8 cellular contexts compared by ENCODE assay signal in the genomic region with DNA sequence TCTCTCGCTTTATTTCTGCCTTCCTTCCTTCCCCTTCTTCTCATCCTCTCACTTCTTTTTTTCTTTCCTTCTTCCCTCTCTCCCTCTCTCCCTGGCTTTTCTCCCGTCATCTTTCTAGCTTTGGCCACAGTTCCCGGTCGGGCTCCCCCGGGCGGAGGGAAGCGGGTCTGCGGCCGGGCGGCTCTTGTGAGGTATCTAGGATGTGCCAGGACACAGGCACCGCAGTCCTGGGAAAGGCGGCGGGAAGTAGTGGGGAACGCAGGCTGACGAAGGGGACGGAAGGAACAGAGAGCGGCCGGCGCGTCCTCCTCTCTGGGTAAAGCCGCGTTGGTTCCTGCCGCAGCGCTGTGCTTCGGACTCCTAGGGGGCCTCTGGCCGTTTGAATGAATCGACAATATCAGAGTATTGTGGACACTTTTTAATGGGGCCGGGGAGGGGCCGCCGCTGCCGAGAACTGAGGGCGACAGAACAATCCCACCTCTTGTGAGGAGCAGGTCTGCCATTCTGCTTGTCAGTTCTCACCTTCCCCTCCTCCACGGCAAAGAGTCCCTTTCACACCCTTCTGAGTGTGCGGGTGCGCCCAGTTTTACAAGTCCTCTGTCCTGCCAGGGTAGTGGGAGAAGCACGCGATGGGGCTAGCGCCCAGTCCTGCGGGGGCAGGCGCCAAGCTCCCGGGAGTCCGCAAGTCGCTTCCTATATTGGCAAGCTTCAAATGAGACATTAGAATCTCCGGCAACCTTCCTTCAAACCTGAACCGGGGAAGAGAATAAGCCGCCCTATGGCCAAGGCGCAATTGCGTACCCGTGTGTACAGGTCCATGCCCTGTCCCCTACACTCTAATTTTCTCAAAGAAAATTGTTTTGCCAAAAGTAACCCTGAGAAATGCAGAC. TPM values are rescaled to one million over a fixed set of nuclear protein-coding genes. Genes with fewer than 3 reads are reported as not detected.
DNase-seq lines count a peak whose midpoint lies in the region; ATAC-seq, FAIRE-seq and TF ChIP-seq lines count a peak whose summit lies in the region.

No MANE protein-coding gene starts in this region.

- DNase-seq in activated CD8-positive, alpha-beta memory T cell treated with anti-CD3 and anti-CD28 coated beads for 24 hours = peak; percentile 71
- DNase-seq in activated CD8-positive, alpha-beta memory T cell treated with anti-CD3 and anti-CD28 coated beads, Interleukin-2, amount 50 U/mL, for 4 hours = no peak
- DNase-seq in NCI-H2081 (lab: John Stamatoyannopoulos, UW) (peak; percentile 85), WTC11 (ENCODE audit: low spot score) (peak; percentile 90), fibroblast of the aortic adventitia (ENCODE audit: low read depth) (peak; percentile 34), pancreas (peak in 4 of 6 donors; percentile 53 to 83 (median 70)), C1 segment of cervical spinal cord (lab: John Stamatoyannopoulos, UW) (no peak)

- H3K36me3 ChIP-seq in pancreas = no peaks in the 10 kb centered on the region

- CTCF ChIA-PET in WTC11 (lab: Charles Lee) = interaction anchor here (0.8 to 2.4 kb wide), 11 partner anchors 10 to 400 kb away, joined by 3 to 11 read pairs (median 4); a partner anchor contains a TSS

- H3K4me1 ChIP-seq in pancreas = peaks cover 0 to 29% (median 19%) of the 10 kb centered on the region in 3 donors

- H3K4me1 Mint-ChIP-seq in WTC11 = peaks cover 96% of the 10 kb centered on the region

- peaks cover 6 to 78% (median 25%) of the 10 kb centered on the region in 4 donors for H3K27me3 ChIP-seq in pancreas

- peak overlapping the region; percentile 82 for H3K4me3 Mint-ChIP-seq in WTC11

- H3K4me3 ChIP-seq in fibroblast of the aortic adventitia (ENCODE audit: low read depth, low read length) (peak overlapping the region; percentile 51), pancreas (peak overlapping the region in 2 of 4 donors; percentile 9 to 34)

- no peak overlapping the region for H3K27ac Mint-ChIP-seq in WTC11

- no peak overlapping the region for H3K27ac ChIP-seq in pancreas

- no peaks in the 10 kb centered on the region for H3K9me3 ChIP-seq in pancreas

- 4% methylated on average over 49 of the region's 49 CpGs for WGBS in pancreas, 2 donors

- H3K27me3 Mint-ChIP-seq in WTC11 (ENCODE audit: low read depth) = peaks cover 100% of the 10 kb centered on the region

- no peak for FAIRE-seq in pancreas (lab: Jason Lieb, UNC)

- peak; percentile 49; the same call in 1 of the 2 replicates for TF ChIP-seq CTCF in WTC11 (IDR thresholded peaks at IDR 0.05)
- peak; percentile 67 for TF ChIP-seq CTCF in fibroblast of the aortic adventitia (IDR thresholded peaks at IDR 0.05; ENCODE audit: insufficient read depth, low read length)
- TF ChIP-seq CTCF in pancreas (IDR thresholded peaks at IDR 0.05) = peak in 3 of 4 donors; percentile 13 to 32 (median 28)

- no peaks in the 10 kb centered on the region for H3K9me3 Mint-ChIP-seq in WTC11

- no peaks in the 10 kb centered on the region; the same call in 1 of the 2 replicates for H3K36me3 Mint-ChIP-seq in WTC11

- intact Hi-C loops in pancreas (cut with DNase I) = no loop called here

- POLR2A ChIA-PET in WTC11 (lab: Charles Lee) = no interaction called here

- ATAC-seq in WTC11 = peak; percentile 42
- peak; percentile 46 to 67 (median 50) for ATAC-seq in pancreas
- ATAC-seq in GM18861 (IDR thresholded peaks at IDR 0.05; ENCODE audit: unreplicated experiment) = no peak

TF ChIP-seq in WTC11, 78 proteins besides CTCF, POLR2A, EP300 and RAD21:
- TF ChIP-seq, protein P1, sequence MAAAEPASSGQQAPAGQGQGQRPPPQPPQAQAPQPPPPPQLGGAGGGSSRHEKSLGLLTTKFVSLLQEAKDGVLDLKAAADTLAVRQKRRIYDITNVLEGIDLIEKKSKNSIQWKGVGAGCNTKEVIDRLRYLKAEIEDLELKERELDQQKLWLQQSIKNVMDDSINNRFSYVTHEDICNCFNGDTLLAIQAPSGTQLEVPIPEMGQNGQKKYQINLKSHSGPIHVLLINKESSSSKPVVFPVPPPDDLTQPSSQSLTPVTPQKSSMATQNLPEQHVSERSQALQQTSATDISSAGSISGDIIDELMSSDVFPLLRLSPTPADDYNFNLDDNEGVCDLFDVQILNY (CRISPR knock-in tag; IDR thresholded peaks at IDR 0.05) = no peak
- TF ChIP-seq GABPB1 (CRISPR knock-in tag; IDR thresholded peaks at IDR 0.05) (no peak), CREB1 (CRISPR knock-in tag; IDR thresholded peaks at IDR 0.05) (no peak), GRHL2 (CRISPR knock-in tag; IDR thresholded peaks at IDR 0.05; ENCODE audit: insufficient replicate concordance, severe bottlenecking) (no peak), ZBTB21 (CRISPR knock-in tag; IDR thresholded peaks at IDR 0.05; ENCODE audit: borderline replicate concordance) (no peak), MXD4 (CRISPR knock-in tag; IDR thresholded peaks at IDR 0.05; ENCODE audit: borderline replicate concordance) (no peak), MYBL2 (CRISPR knock-in tag; IDR thresholded peaks at IDR 0.05) (no peak), ZNF317 (CRISPR knock-in tag; IDR thresholded peaks at IDR 0.05; ENCODE audit: borderline replicate concordance, low read depth) (no peak), TEAD4 (CRISPR knock-in tag; IDR thresholded peaks at IDR 0.05) (no peak)
- TF ChIP-seq, protein P2, sequence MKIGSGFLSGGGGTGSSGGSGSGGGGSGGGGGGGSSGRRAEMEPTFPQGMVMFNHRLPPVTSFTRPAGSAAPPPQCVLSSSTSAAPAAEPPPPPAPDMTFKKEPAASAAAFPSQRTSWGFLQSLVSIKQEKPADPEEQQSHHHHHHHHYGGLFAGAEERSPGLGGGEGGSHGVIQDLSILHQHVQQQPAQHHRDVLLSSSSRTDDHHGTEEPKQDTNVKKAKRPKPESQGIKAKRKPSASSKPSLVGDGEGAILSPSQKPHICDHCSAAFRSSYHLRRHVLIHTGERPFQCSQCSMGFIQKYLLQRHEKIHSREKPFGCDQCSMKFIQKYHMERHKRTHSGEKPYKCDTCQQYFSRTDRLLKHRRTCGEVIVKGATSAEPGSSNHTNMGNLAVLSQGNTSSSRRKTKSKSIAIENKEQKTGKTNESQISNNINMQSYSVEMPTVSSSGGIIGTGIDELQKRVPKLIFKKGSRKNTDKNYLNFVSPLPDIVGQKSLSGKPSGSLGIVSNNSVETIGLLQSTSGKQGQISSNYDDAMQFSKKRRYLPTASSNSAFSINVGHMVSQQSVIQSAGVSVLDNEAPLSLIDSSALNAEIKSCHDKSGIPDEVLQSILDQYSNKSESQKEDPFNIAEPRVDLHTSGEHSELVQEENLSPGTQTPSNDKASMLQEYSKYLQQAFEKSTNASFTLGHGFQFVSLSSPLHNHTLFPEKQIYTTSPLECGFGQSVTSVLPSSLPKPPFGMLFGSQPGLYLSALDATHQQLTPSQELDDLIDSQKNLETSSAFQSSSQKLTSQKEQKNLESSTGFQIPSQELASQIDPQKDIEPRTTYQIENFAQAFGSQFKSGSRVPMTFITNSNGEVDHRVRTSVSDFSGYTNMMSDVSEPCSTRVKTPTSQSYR (CRISPR knock-in tag; IDR thresholded peaks at IDR 0.05) = no peak
- TF ChIP-seq, protein P3, sequence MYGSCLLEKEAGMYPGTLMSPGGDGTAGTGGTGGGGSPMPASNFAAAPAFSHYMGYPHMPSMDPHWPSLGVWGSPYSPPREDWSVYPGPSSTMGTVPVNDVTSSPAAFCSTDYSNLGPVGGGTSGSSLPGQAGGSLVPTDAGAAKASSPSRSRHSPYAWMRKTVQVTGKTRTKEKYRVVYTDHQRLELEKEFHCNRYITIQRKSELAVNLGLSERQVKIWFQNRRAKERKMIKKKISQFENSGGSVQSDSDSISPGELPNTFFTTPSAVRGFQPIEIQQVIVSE (CRISPR knock-in tag; IDR thresholded peaks at IDR 0.05; ENCODE audit: borderline replicate concordance) = no peak
- TF ChIP-seq, protein P4, sequence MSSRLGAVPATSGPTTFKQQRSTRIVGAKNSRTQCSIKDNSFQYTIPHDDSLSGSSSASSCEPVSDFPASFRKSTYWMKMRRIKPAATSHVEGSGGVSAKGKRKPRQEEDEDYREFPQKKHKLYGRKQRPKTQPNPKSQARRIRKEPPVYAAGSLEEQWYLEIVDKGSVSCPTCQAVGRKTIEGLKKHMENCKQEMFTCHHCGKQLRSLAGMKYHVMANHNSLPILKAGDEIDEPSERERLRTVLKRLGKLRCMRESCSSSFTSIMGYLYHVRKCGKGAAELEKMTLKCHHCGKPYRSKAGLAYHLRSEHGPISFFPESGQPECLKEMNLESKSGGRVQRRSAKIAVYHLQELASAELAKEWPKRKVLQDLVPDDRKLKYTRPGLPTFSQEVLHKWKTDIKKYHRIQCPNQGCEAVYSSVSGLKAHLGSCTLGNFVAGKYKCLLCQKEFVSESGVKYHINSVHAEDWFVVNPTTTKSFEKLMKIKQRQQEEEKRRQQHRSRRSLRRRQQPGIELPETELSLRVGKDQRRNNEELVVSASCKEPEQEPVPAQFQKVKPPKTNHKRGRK (CRISPR knock-in tag; IDR thresholded peaks at IDR 0.05; ENCODE audit: borderline replicate concordance) = no peak
TF ChIP-seq in WTC11: peak in this region for 0.

RNA-seq across cellular contexts. Expression of a gene that starts 1.1 kb away (rescaled TPM):
- not detected in 3 replicates for total RNA-seq in WTC11 (2021)
- 0.08 TPM in 1 of 2 replicates, not detected in the other for total RNA-seq in fibroblast of the aortic adventitia (ENCODE audit: low replicate concordance)
- total RNA-seq in pancreas = under 1 TPM in 2 of 6 donors, not detected in 4; 0.03 to 0.09 TPM
- polyA plus RNA-seq in pancreas = under 1 TPM in 1 of 2 donors, not detected in 1; 0.07 TPM

RNA-seq across cellular contexts. Expression of a gene that starts 13.6 kb away (rescaled TPM):
- total RNA-seq in WTC11 (2021) (0.33 to 0.89 TPM (median 0.73 TPM) in 3 replicates), fibroblast of the aortic adventitia (ENCODE audit: low replicate concordance) (0.98 and 4.5 TPM in 2 replicates), pancreas (1 to 10 TPM in 4 of 6 donors, under 1 TPM in 2; 0.60 to 2.7 (median 2.5) TPM)
- polyA plus RNA-seq in pancreas = 1 to 10 TPM; 5.6 to 6.7 TPM

Comparison
In these comparisons a context has a peak if more than half of its experiments do, and no peak if none do; other contexts are left out.
1. DNase-seq: peak in activated CD8-positive, alpha-beta memory T cell treated with anti-CD3 and anti-CD28 coated beads for 24 hours (single experiment), NCI-H2081 (2 of 2), WTC11 (single experiment), fibroblast of the aortic adventitia (single experiment) and pancreas (4 of 6); none in activated CD8-positive, alpha-beta memory T cell treated with anti-CD3 and anti-CD28 coated beads, Interleukin-2, amount 50 U/mL, for 4 hours (single experiment) and C1 segment of cervical spinal cord (0 of 14).
2. Peak in every context shown above with its lines, with median percentiles within 50 percentile points of each other: CTCF ChIP-seq.